Comparison of ENCODE assay signal across 25 cellular contexts in genomic region chr3:67462185-67462584, GRCh38.
DNase-seq lines count a peak whose midpoint lies in the region; ATAC-seq, FAIRE-seq and TF ChIP-seq lines count a peak whose summit lies in the region.
"Had no signal": no experiment of that assay in that cellular context is flagged by ENCODE, and none has a peak within 500 bp of the region (broad histone marks: within the 10 kb centered on the region; RNA-seq: fewer than 3 reads in every experiment).

No MANE protein-coding gene starts in this region.

- TF ChIP-seq CTCF in AG04450 (IDR thresholded peaks at IDR 0.05; ENCODE audit: low read depth, low read length): no peak
- TF ChIP-seq CTCF in astrocyte (IDR thresholded peaks at IDR 0.05; ENCODE audit: insufficient read depth, low read depth, low read length): no peak

- no peak overlapping the region for H2AFZ ChIP-seq in astrocyte (ENCODE audit: low read depth, low read length)

- no peak overlapping the region for H3K9ac ChIP-seq in astrocyte (ENCODE audit: low read length)

- H3K36me3 Mint-ChIP-seq in astrocyte (ENCODE audit: low read depth, unreplicated experiment): no peaks in the 10 kb centered on the region

- no peaks in the 10 kb centered on the region for H3K36me3 ChIP-seq in astrocyte (ENCODE audit: insufficient read depth, low read length)
- H3K36me3 ChIP-seq: thoracic aorta, vagina had no signal

- H3K27ac ChIP-seq in AG04450 (ENCODE audit: low read depth, low read length): peak overlapping the region; percentile 57
- peak overlapping the region; percentile 43 for H3K27ac ChIP-seq in astrocyte (ENCODE audit: low read depth, low read length)
- H3K27ac ChIP-seq: thoracic aorta, vagina had no signal

- H3K27me3 Mint-ChIP-seq in astrocyte (ENCODE audit: low read depth, unreplicated experiment): no peaks in the 10 kb centered on the region
- H3K27me3 Mint-ChIP-seq: activated CD4-positive, alpha-beta T cell treated with anti-CD3 and anti-CD28 coated beads, Interleukin-2, amount 10 ng/mL, durations not matched to agents 24 days and 14 days; CD4-positive, alpha-beta memory T cell had no signal

- peaks cover 3% of the 10 kb centered on the region for H4K20me1 ChIP-seq in astrocyte (ENCODE audit: insufficient read depth, low read length)

- peak overlapping the region; percentile 62 for H3K4me2 ChIP-seq in astrocyte (ENCODE audit: low read length)

- DNase-seq in AG04450 (ENCODE audit: low read depth, low spot score) (no peak), HCEC 1CT (peak; percentile 28), astrocyte (ENCODE audit: low read depth) (peak; percentile 15), myocyte (ENCODE audit: low read depth) (peak; percentile 26), COR-L47 (lab: John Stamatoyannopoulos, UW) (no peak), frontal cortex (ENCODE audit: low spot score in 2 of 2) (no peak)
- DNase-seq: activated CD4-positive, alpha-beta T cell treated with anti-CD3 and anti-CD28 coated beads, Interleukin-2, amount 10 ng/mL, durations not matched to agents 24 days and 14 days; activated CD8-positive, alpha-beta memory T cell treated with anti-CD3 and anti-CD28 coated beads, Interleukin-2, amount 50 U/mL, for 4 hours; aorta; CD4-positive, alpha-beta memory T cell; DMS79 treated with DMSO at 0.1 percent for 48 hours; erythroblast; foreskin melanocyte; hypothalamus; NCI-H226; NCI-H774; Right ventricle myocardium superior; small intestine; stimulated activated naive CD4-positive, alpha-beta T cell had no signal

- no peaks in the 10 kb centered on the region for H3K9me3 Mint-ChIP-seq in astrocyte (ENCODE audit: unreplicated experiment)

- CTCF ChIA-PET in AG04450 (lab: Charles Lee): no interaction called here

- POLR2A ChIA-PET in AG04450 (lab: Yijun Ruan, JAX): interaction anchor here (0.6 kb wide), 1 partner anchor 1629 kb away, joined by 6 read pairs; no protein-coding TSS in a partner anchor

- FAIRE-seq in astrocyte (lab: Jason Lieb, UNC) (no peak), frontal cortex (lab: Jason Lieb, UNC) (no peak)
- FAIRE-seq: GM12891, HTR-8/SVneo, islet of Langerhans, small intestine had no signal

- ATAC-seq in GM21515 (IDR thresholded peaks at IDR 0.05; ENCODE audit: unreplicated experiment): no peak

- H3K9me3 ChIP-seq in AG04450 (ENCODE audit: control insufficient read depth, insufficient read depth, low read length) (no peaks in the 10 kb centered on the region; the same call in 1 of the 2 replicates), astrocyte (ENCODE audit: insufficient read depth, low read depth, low read length) (no peaks in the 10 kb centered on the region)
- H3K9me3 ChIP-seq: thoracic aorta, vagina had no signal

- peak overlapping the region; percentile 5 for H3K4me3 Mint-ChIP-seq in astrocyte (ENCODE audit: unreplicated experiment)
- H3K4me3 Mint-ChIP-seq: activated CD4-positive, alpha-beta T cell treated with anti-CD3 and anti-CD28 coated beads, Interleukin-2, amount 10 ng/mL, durations not matched to agents 24 days and 14 days had no signal

- H3K27ac Mint-ChIP-seq in astrocyte (ENCODE audit: unreplicated experiment): peak overlapping the region; percentile 80

- H3K4me1 Mint-ChIP-seq in astrocyte (ENCODE audit: low read depth, unreplicated experiment): peaks cover 15% of the 10 kb centered on the region

- H3K27me3 ChIP-seq in AG04450 (ENCODE audit: control insufficient read depth, insufficient read depth, low read length): no peaks in the 10 kb centered on the region
- no peaks in the 10 kb centered on the region for H3K27me3 ChIP-seq in astrocyte (ENCODE audit: insufficient read depth, low read length)
- H3K27me3 ChIP-seq: vagina had no signal

- H3K4me3 ChIP-seq in AG04450 (ENCODE audit: low read depth, low read length) (no peak overlapping the region), astrocyte (ENCODE audit: insufficient read depth, low read depth, low read length) (no peak overlapping the region)
- H3K4me3 ChIP-seq: thoracic aorta, vagina had no signal

- H3K4me1 ChIP-seq in astrocyte (ENCODE audit: insufficient read depth, low read length): peaks cover 16% of the 10 kb centered on the region
- H3K4me1 ChIP-seq: vagina had no signal

- no peaks in the 10 kb centered on the region for H3K79me2 ChIP-seq in astrocyte (ENCODE audit: insufficient read depth, low read length)

Comparison
In these comparisons a context has a peak if more than half of its experiments do, and no peak if none do; other contexts are left out.
1. DNase-seq: peak in HCEC 1CT (single experiment), astrocyte (single experiment) and myocyte (single experiment); none in AG04450 (single experiment), COR-L47 (single experiment) and frontal cortex (0 of 2).